Comparison of ENCODE assay signal across 16 cellular contexts in the genomic region with DNA sequence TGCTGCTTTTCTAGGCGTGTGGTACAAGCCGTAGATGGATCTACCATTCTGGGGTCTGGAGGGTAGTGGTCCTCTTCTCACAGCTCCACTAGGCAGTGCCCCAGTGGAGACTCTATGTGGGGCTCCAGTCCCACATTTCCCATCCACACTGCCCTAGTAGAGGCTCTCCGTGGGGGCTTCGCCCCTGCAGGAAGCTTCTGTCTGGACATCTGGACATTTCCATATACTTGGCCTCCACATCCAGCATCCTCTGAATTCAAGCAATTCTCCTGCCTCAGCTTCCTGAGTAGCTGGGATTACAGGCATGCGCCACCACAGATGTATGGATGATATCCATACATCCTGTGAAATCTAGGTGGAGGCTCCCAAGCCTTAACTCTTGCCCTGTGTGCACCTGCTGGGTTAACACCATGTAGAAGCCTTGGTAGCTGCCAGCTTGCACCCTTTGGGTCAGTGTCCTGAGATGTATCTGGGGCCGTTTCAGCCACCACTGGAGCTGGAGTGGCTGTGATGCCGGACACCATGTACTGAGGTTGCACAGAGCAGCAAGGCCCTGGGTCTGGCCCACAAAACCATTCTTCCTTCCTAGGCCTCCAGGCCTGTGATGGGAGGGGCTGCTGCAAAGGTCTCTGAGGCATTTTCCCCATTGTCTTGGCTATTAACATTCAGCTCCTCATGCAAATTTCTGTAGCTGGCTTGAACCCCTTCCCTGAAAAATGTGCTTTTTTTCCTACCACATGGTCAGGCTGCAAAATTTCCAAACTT.
A peak's percentile ranks its signal among the peaks of the same experiment; 100 is the strongest.
DNase-seq lines count a peak whose midpoint lies in the region; ATAC-seq, FAIRE-seq and TF ChIP-seq lines count a peak whose summit lies in the region.
"Had no signal": no experiment of that assay in that cellular context is flagged by ENCODE, and none has a peak within 500 bp of the region (broad histone marks: within the 10 kb centered on the region; RNA-seq: fewer than 3 reads in every experiment).

No MANE protein-coding gene starts in this region.

- in situ Hi-C loops in HepG2 (cut with HindIII; ENCODE audit: extremely low pct_ligation_motif_present, low pct_unique_long_range_greater_than_20kb), result no loop called here

- no TSS peak for BruUV-seq in HepG2 (replicated peaks; lab: Mats Ljungman, UMichigan)

- H3K4me3 Mint-ChIP-seq in activated T-helper 17 cell treated with anti-CD3 and anti-CD28 coated beads, Interleukin-2, amount 50 U/mL, for 72 hours, result no peak overlapping the region
- H3K4me3 Mint-ChIP-seq in activated naive CD8-positive, alpha-beta T cell treated with anti-CD3 and anti-CD28 coated beads for 36 hours, result no peak overlapping the region
- H3K4me3 Mint-ChIP-seq in CD4-positive, alpha-beta memory T cell, result no peak overlapping the region
- H3K4me3 Mint-ChIP-seq: CD4-positive, alpha-beta T cell had no signal

- no peak overlapping the region for H3K9ac ChIP-seq in HepG2 (ENCODE audit: insufficient read depth, low read depth, low read length)

- TF ChIP-seq POLR2A in HepG2 (IDR thresholded peaks at IDR 0.05; ENCODE audit: insufficient read depth in 1 of 2, low read depth in 2 of 2, low read length in 2 of 2) (no peak), right lobe of liver (IDR thresholded peaks at IDR 0.05) (no peak), prostate gland (IDR thresholded peaks at IDR 0.05) (no peak)

- 89% methylated on average over 5 of the region's 7 CpGs for WGBS in HepG2 (ENCODE audit: low lambda C conversion rate)
- WGBS in right lobe of liver (ENCODE audit: insufficient coverage, low coverage, low lambda C conversion rate, missing lambda C conversion rate), result 80% methylated on average over 1 of the region's 7 CpGs
- WGBS in prostate gland, result 90% methylated on average over 7 of the region's 7 CpGs

- CTCF ChIA-PET in HepG2 (lab: Yijun Ruan, JAX; ENCODE audit: low intra/inter-chr PET ratio, low total read pairs), result no interaction called here
- CTCF ChIA-PET in CD4-positive, alpha-beta memory T cell (lab: Charles Lee; ENCODE audit: partially characterized antibody), result interaction anchor here (1.3 kb wide), 1 partner anchor 30 kb away, joined by 4 read pairs; no protein-coding TSS in a partner anchor

- H3K4me3 ChIP-seq in HepG2 (replicated peaks in 1 of 3; ENCODE audit: insufficient read depth in 1 of 3, low read depth in 2 of 3, low read length in 3 of 3), result no peak overlapping the region
- H3K4me3 ChIP-seq in right lobe of liver, result no peak overlapping the region
- no peak overlapping the region for H3K4me3 ChIP-seq in prostate gland
- H3K4me3 ChIP-seq in CD4-positive, alpha-beta memory T cell (ENCODE audit: low read length in 2 of 2), result no peak overlapping the region

- peak overlapping the region; percentile 10 for H3K27ac Mint-ChIP-seq in activated T-helper 17 cell treated with anti-CD3 and anti-CD28 coated beads, Interleukin-2, amount 50 U/mL, for 72 hours
- no peak overlapping the region for H3K27ac Mint-ChIP-seq in activated naive CD8-positive, alpha-beta T cell treated with anti-CD3 and anti-CD28 coated beads for 36 hours
- H3K27ac Mint-ChIP-seq in CD4-positive, alpha-beta memory T cell, result peak overlapping the region in 1 of 7 donors; percentile 80

- no peak for FAIRE-seq in HepG2 (lab: Jason Lieb, UNC)

- TF ChIP-seq EP300 in HepG2 (IDR thresholded peaks at IDR 0.05; ENCODE audit: low read depth in 2 of 2, low read length in 2 of 2) (no peak), HepG2 (CRISPR knock-in tag; IDR thresholded peaks at IDR 0.05; ENCODE audit: borderline replicate concordance) (no peak)

- H3K4me2 ChIP-seq in HepG2 (ENCODE audit: low read depth, low read length), result no peak overlapping the region

- no peaks in the 10 kb centered on the region; the same call in 1 of the 2 replicates for H4K20me1 ChIP-seq in HepG2 (ENCODE audit: insufficient read depth, low read length)

- no peak for TF ChIP-seq CTCF in HepG2 (CRISPR knock-in tag; IDR thresholded peaks at IDR 0.05)
- TF ChIP-seq CTCF in right lobe of liver (IDR thresholded peaks at IDR 0.05), result no peak
- TF ChIP-seq CTCF in prostate gland (IDR thresholded peaks at IDR 0.05), result no peak

- H2AFZ ChIP-seq in HepG2 (ENCODE audit: low read length), result no peak overlapping the region

- ATAC-seq in HepG2 (no peak), right lobe of liver (no peak)
- ATAC-seq in activated T-helper 17 cell treated with anti-CD3 and anti-CD28 coated beads, Interleukin-2, amount 50 U/mL, for 72 hours (replicated peaks), result no peak

- TF ChIP-seq RAD21 in HepG2 (CRISPR knock-in tag; IDR thresholded peaks at IDR 0.05), result no peak

- peaks cover 16% of the 10 kb centered on the region for H3K36me3 Mint-ChIP-seq in activated T-helper 17 cell treated with anti-CD3 and anti-CD28 coated beads, Interleukin-2, amount 50 U/mL, for 72 hours (ENCODE audit: low read depth)
- peaks cover 42% of the 10 kb centered on the region for H3K36me3 Mint-ChIP-seq in activated naive CD8-positive, alpha-beta T cell treated with anti-CD3 and anti-CD28 coated beads for 36 hours
- peaks cover 29 to 30% of the 10 kb centered on the region in 2 donors for H3K36me3 Mint-ChIP-seq in CD4-positive, alpha-beta memory T cell

- peaks cover 49% of the 10 kb centered on the region for H3K79me2 ChIP-seq in HepG2 (ENCODE audit: insufficient read depth, low read length)

- H3K9me3 ChIP-seq in HepG2 (ENCODE audit: low read length), result peaks cover 14% of the 10 kb centered on the region
- H3K9me3 ChIP-seq in right lobe of liver, result no peaks in the 10 kb centered on the region
- no peaks in the 10 kb centered on the region for H3K9me3 ChIP-seq in prostate gland
- H3K9me3 ChIP-seq in CD4-positive, alpha-beta memory T cell (ENCODE audit: control insufficient read depth in 1 of 2, low read length in 2 of 2), result peaks cover 0 to 12% of the 10 kb centered on the region in 2 donors

- H3K4me1 ChIP-seq in HepG2 (ENCODE audit: insufficient read depth, low read length), result peaks cover 17% of the 10 kb centered on the region
- no peaks in the 10 kb centered on the region for H3K4me1 ChIP-seq in right lobe of liver
- no peaks in the 10 kb centered on the region for H3K4me1 ChIP-seq in prostate gland (replicated peaks)
- H3K4me1 ChIP-seq in CD4-positive, alpha-beta memory T cell (ENCODE audit: insufficient read depth, low read length), result peaks cover 31% of the 10 kb centered on the region

- peaks cover 29% of the 10 kb centered on the region for H3K4me1 Mint-ChIP-seq in activated T-helper 17 cell treated with anti-CD3 and anti-CD28 coated beads, Interleukin-2, amount 50 U/mL, for 72 hours
- H3K4me1 Mint-ChIP-seq in activated naive CD8-positive, alpha-beta T cell treated with anti-CD3 and anti-CD28 coated beads for 36 hours, result peaks cover 37% of the 10 kb centered on the region
- H3K4me1 Mint-ChIP-seq in CD4-positive, alpha-beta memory T cell, result peaks cover 25 to 63% (median 47%) of the 10 kb centered on the region in 4 donors

- H3K27me3 Mint-ChIP-seq in activated T-helper 17 cell treated with anti-CD3 and anti-CD28 coated beads, Interleukin-2, amount 50 U/mL, for 72 hours, result no peaks in the 10 kb centered on the region
- H3K27me3 Mint-ChIP-seq in activated naive CD8-positive, alpha-beta T cell treated with anti-CD3 and anti-CD28 coated beads for 36 hours, result no peaks in the 10 kb centered on the region
- no peaks in the 10 kb centered on the region for H3K27me3 Mint-ChIP-seq in CD4-positive, alpha-beta memory T cell
- H3K27me3 Mint-ChIP-seq: CD4-positive, alpha-beta T cell; IgD-negative memory B cell had no signal

- H3K36me3 ChIP-seq in HepG2 (replicated peaks in 1 of 2; ENCODE audit: control insufficient read depth in 1 of 2, insufficient read depth in 2 of 2, low read length in 2 of 2) (no peaks in the 10 kb centered on the region; a peak in 1 of 5 replicates), right lobe of liver (no peaks in the 10 kb centered on the region), prostate gland (no peaks in the 10 kb centered on the region)
- no peaks in the 10 kb centered on the region for H3K36me3 ChIP-seq in CD4-positive, alpha-beta memory T cell (ENCODE audit: insufficient read depth, low read length)

- H3K9me3 Mint-ChIP-seq in activated T-helper 17 cell treated with anti-CD3 and anti-CD28 coated beads, Interleukin-2, amount 50 U/mL, for 72 hours, result peaks cover 5% of the 10 kb centered on the region
- peaks cover 23% of the 10 kb centered on the region for H3K9me3 Mint-ChIP-seq in activated naive CD8-positive, alpha-beta T cell treated with anti-CD3 and anti-CD28 coated beads for 36 hours
- peaks cover 0 to 31% (median 16%) of the 10 kb centered on the region in 8 donors for H3K9me3 Mint-ChIP-seq in CD4-positive, alpha-beta memory T cell

- POLR2A ChIA-PET in HepG2 (lab: Yijun Ruan, JAX), result no interaction called here
- POLR2A ChIA-PET in CD4-positive, alpha-beta memory T cell (lab: Charles Lee; ENCODE audit: partially characterized antibody), result no interaction called here

- intact Hi-C loops in HepG2 (cut with micrococcal nuclease; ENCODE audit: unreplicated experiment) (no loop called here), right lobe of liver (cut with DNase I) (no loop called here), prostate gland (cut with DNase I) (no loop called here)
- intact Hi-C loops in CD4-positive, alpha-beta memory T cell (cut with micrococcal nuclease), result no loop called here

- no peaks in the 10 kb centered on the region for H3K27me3 ChIP-seq in HepG2 (ENCODE audit: control insufficient read depth in 1 of 2, insufficient read depth in 2 of 2, low read length in 2 of 2)
- no peaks in the 10 kb centered on the region for H3K27me3 ChIP-seq in right lobe of liver
- no peaks in the 10 kb centered on the region for H3K27me3 ChIP-seq in prostate gland (replicated peaks; ENCODE audit: insufficient read depth)
- H3K27me3 ChIP-seq in CD4-positive, alpha-beta memory T cell (ENCODE audit: insufficient read depth, low read length), result no peaks in the 10 kb centered on the region

- DNase-seq in HepG2 (ENCODE audit: low spot score), result no peak
- no peak for DNase-seq in right lobe of liver
- peak; percentile 28 for DNase-seq in mesenteric fat pad (ENCODE audit: low spot score)
- no peak for DNase-seq in prostate gland (ENCODE audit: low spot score)
- DNase-seq in activated naive CD8-positive, alpha-beta T cell treated with anti-CD3 and anti-CD28 coated beads for 36 hours, result no peak
- no peak for DNase-seq in OCI-M2 (lab: John Stamatoyannopoulos, UW; ENCODE audit: unreplicated experiment)
- DNase-seq in CD4-positive, alpha-beta memory T cell, result no peak
- DNase-seq: C1 segment of cervical spinal cord; CD4-positive, alpha-beta T cell; COR-L47; DND-41; GF-D8; HCEC 1CT had no signal

- H3K27ac ChIP-seq in HepG2 (ENCODE audit: extremely low read length, insufficient read depth, low read length) (no peak overlapping the region), right lobe of liver (no peak overlapping the region), prostate gland (no peak overlapping the region)
- no peak overlapping the region for H3K27ac ChIP-seq in CD4-positive, alpha-beta memory T cell (ENCODE audit: low read depth, low read length)
- H3K27ac ChIP-seq: 22Rv1 had no signal
